1 cellular context compared by ENCODE assay signal in the genomic region with DNA sequence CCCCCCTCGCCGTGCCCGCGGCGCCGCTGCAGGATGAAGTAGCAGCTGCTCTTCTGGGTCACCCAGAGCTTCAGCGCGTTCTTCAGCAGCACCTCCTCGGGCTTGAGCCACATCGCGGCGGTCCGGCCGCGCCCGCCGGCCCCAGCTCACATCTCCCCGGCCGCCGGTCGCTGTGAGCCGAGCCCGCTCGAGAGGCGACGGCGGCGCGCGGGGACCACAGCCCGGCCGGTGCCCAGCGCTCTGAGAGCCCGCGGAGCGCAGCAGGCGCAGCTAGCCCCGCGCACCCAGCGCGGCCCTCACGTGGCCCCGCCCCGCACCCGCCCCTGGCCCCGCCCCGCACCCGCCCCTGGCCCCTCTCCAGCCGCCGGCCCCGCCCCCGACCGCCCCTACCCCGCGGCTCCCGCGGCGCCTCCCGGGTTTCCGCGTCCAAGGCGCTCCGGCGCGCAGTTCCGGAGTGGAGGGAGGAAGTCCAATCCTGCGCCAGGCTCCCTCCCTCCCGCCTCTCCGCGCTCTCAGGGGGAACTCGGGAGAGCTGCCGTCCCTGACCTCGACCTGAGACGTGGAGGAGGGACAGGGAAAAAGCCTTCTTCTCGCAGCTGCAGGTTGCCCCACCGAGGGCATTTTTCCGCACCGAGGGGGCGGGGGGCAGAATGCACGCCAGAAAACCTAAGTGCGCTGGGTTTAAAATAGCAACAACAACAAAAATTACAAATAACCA.
A peak's percentile ranks its signal among the peaks of the same experiment; 100 is the strongest.
TF ChIP-seq lines count a peak whose summit lies in the region.

A gene (minus strand): TSS at position 242 of the 718 bp plus-strand sequence. CDS start 129 bp downstream, at position 113.

TF ChIP-seq in HepG2, 621 proteins besides CTCF, POLR2A, EP300 and RAD21 (continued from another document and continues in another):
- TF ChIP-seq, protein P1, sequence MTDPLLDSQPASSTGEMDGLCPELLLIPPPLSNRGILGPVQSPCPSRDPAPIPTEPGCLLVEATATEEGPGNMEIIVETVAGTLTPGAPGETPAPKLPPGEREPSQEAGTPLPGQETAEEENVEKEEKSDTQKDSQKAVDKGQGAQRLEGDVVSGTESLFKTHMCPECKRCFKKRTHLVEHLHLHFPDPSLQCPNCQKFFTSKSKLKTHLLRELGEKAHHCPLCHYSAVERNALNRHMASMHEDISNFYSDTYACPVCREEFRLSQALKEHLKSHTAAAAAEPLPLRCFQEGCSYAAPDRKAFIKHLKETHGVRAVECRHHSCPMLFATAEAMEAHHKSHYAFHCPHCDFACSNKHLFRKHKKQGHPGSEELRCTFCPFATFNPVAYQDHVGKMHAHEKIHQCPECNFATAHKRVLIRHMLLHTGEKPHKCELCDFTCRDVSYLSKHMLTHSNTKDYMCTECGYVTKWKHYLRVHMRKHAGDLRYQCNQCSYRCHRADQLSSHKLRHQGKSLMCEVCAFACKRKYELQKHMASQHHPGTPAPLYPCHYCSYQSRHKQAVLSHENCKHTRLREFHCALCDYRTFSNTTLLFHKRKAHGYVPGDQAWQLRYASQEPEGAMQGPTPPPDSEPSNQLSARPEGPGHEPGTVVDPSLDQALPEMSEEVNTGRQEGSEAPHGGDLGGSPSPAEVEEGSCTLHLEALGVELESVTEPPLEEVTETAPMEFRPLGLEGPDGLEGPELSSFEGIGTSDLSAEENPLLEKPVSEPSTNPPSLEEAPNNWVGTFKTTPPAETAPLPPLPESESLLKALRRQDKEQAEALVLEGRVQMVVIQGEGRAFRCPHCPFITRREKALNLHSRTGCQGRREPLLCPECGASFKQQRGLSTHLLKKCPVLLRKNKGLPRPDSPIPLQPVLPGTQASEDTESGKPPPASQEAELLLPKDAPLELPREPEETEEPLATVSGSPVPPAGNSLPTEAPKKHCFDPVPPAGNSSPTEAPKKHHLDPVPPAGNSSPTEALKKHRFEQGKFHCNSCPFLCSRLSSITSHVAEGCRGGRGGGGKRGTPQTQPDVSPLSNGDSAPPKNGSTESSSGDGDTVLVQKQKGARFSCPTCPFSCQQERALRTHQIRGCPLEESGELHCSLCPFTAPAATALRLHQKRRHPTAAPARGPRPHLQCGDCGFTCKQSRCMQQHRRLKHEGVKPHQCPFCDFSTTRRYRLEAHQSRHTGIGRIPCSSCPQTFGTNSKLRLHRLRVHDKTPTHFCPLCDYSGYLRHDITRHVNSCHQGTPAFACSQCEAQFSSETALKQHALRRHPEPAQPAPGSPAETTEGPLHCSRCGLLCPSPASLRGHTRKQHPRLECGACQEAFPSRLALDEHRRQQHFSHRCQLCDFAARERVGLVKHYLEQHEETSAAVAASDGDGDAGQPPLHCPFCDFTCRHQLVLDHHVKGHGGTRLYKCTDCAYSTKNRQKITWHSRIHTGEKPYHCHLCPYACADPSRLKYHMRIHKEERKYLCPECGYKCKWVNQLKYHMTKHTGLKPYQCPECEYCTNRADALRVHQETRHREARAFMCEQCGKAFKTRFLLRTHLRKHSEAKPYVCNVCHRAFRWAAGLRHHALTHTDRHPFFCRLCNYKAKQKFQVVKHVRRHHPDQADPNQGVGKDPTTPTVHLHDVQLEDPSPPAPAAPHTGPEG (CRISPR knock-in tag; IDR thresholded peaks at IDR 0.05), result no peak
- TF ChIP-seq, protein P2, sequence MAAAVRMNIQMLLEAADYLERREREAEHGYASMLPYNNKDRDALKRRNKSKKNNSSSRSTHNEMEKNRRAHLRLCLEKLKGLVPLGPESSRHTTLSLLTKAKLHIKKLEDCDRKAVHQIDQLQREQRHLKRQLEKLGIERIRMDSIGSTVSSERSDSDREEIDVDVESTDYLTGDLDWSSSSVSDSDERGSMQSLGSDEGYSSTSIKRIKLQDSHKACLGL (CRISPR knock-in tag; IDR thresholded peaks at IDR 0.05), result no peak
- TF ChIP-seq, protein P3, sequence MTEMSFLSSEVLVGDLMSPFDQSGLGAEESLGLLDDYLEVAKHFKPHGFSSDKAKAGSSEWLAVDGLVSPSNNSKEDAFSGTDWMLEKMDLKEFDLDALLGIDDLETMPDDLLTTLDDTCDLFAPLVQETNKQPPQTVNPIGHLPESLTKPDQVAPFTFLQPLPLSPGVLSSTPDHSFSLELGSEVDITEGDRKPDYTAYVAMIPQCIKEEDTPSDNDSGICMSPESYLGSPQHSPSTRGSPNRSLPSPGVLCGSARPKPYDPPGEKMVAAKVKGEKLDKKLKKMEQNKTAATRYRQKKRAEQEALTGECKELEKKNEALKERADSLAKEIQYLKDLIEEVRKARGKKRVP (CRISPR knock-in tag; IDR thresholded peaks at IDR 0.05), result 0 out of 4 replicates have a peak, but pooled peaks of 1 of the 2 experiments have one; percentile 48
- TF ChIP-seq, protein P4, sequence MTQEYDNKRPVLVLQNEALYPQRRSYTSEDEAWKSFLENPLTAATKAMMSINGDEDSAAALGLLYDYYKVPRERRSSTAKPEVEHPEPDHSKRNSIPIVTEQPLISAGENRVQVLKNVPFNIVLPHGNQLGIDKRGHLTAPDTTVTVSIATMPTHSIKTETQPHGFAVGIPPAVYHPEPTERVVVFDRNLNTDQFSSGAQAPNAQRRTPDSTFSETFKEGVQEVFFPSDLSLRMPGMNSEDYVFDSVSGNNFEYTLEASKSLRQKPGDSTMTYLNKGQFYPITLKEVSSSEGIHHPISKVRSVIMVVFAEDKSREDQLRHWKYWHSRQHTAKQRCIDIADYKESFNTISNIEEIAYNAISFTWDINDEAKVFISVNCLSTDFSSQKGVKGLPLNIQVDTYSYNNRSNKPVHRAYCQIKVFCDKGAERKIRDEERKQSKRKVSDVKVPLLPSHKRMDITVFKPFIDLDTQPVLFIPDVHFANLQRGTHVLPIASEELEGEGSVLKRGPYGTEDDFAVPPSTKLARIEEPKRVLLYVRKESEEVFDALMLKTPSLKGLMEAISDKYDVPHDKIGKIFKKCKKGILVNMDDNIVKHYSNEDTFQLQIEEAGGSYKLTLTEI (CRISPR knock-in tag; conservative IDR thresholded peaks at IDR 0.05), result no peak
- TF ChIP-seq DNMT1 (CRISPR knock-in tag; IDR thresholded peaks at IDR 0.05), result no peak
- TF ChIP-seq NR2C2 (CRISPR knock-in tag; IDR thresholded peaks at IDR 0.05; ENCODE audit: borderline replicate concordance), result peak; percentile 30; the same call in 1 of the 2 replicates
- no peak for TF ChIP-seq KDM5A (IDR thresholded peaks at IDR 0.05; ENCODE audit: borderline replicate concordance, low read length)
- TF ChIP-seq SP4 (CRISPR knock-in tag; IDR thresholded peaks at IDR 0.05), result peak; percentile 26
- no peak for TF ChIP-seq ZNF546 (CRISPR knock-in tag; conservative IDR thresholded peaks at IDR 0.05)
- no peak for TF ChIP-seq ZBTB38 (CRISPR knock-in tag; IDR thresholded peaks at IDR 0.05)
- TF ChIP-seq KLF6 (CRISPR knock-in tag; IDR thresholded peaks at IDR 0.05), result no peak
- no peak for TF ChIP-seq ZNF883 (CRISPR knock-in tag; IDR thresholded peaks at IDR 0.05; ENCODE audit: not compliant biosample characterization)
- 0 out of 2 replicates have a peak, but pooled peaks have one; percentile 23 for TF ChIP-seq CHCHD3 (CRISPR knock-in tag; IDR thresholded peaks at IDR 0.05)
- peak; percentile 69; the same call in 1 of the 2 replicates for TF ChIP-seq TSC22D2 (CRISPR knock-in tag; IDR thresholded peaks at IDR 0.05; ENCODE audit: borderline replicate concordance)
- no peak for TF ChIP-seq SOX6 (IDR thresholded peaks at IDR 0.05)
- TF ChIP-seq SOX6 (CRISPR knock-in tag; IDR thresholded peaks at IDR 0.05), result peak; percentile 36; the same call in 1 of the 2 replicates
- TF ChIP-seq HOXA9 (CRISPR knock-in tag; IDR thresholded peaks at IDR 0.05; ENCODE audit: borderline replicate concordance), result no peak; the same call in 1 of the 2 replicates
- TF ChIP-seq KAT2B (IDR thresholded peaks at IDR 0.05; ENCODE audit: borderline replicate concordance, low read depth, low read length), result no peak
- no peak for TF ChIP-seq CENPT (CRISPR knock-in tag; IDR thresholded peaks at IDR 0.05; ENCODE audit: low read depth)
- TF ChIP-seq IRF2 (CRISPR knock-in tag; IDR thresholded peaks at IDR 0.05), result no peak; the same call in 1 of the 2 replicates
- TF ChIP-seq ZNF296 (CRISPR knock-in tag; conservative IDR thresholded peaks at IDR 0.05), result no peak
- TF ChIP-seq ZNF251 (CRISPR knock-in tag; IDR thresholded peaks at IDR 0.05), result no peak
- peak; percentile 68; the same call in 1 of the 2 replicates for TF ChIP-seq SSRP1 (CRISPR knock-in tag; IDR thresholded peaks at IDR 0.05)
- TF ChIP-seq ZNF781 (CRISPR knock-in tag; IDR thresholded peaks at IDR 0.05; ENCODE audit: borderline replicate concordance, not compliant biosample characterization), result no peak
- 0 out of 2 replicates have a peak, but pooled peaks have one; percentile 52 for TF ChIP-seq TOPORS (CRISPR knock-in tag; IDR thresholded peaks at IDR 0.05)
- TF ChIP-seq ZNF431 (CRISPR knock-in tag; IDR thresholded peaks at IDR 0.05; ENCODE audit: borderline replicate concordance, low read depth), result peak; percentile 75
- TF ChIP-seq, protein P5, sequence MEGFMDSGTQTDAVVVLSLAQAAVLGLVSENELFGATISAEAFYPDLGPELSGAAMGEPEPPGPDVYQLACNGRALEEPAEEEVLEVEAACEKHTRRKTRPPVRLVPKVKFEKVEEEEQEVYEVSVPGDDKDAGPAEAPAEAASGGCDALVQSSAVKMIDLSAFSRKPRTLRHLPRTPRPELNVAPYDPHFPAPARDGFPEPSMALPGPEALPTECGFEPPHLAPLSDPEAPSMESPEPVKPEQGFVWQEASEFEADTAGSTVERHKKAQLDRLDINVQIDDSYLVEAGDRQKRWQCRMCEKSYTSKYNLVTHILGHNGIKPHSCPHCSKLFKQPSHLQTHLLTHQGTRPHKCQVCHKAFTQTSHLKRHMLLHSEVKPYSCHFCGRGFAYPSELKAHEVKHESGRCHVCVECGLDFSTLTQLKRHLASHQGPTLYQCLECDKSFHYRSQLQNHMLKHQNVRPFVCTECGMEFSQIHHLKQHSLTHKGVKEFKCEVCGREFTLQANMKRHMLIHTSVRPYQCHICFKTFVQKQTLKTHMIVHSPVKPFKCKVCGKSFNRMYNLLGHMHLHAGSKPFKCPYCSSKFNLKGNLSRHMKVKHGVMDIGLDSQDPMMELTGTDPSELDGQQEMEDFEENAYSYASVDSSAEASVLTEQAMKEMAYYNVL (CRISPR knock-in tag; IDR thresholded peaks at IDR 0.05; ENCODE audit: borderline replicate concordance), result peak; percentile 47; the same call in 1 of the 2 replicates
- 0 out of 2 replicates have a peak, but pooled peaks have one; percentile 15 for TF ChIP-seq EEA1 (CRISPR knock-in tag; IDR thresholded peaks at IDR 0.05; ENCODE audit: borderline replicate concordance)
- TF ChIP-seq, protein P6, sequence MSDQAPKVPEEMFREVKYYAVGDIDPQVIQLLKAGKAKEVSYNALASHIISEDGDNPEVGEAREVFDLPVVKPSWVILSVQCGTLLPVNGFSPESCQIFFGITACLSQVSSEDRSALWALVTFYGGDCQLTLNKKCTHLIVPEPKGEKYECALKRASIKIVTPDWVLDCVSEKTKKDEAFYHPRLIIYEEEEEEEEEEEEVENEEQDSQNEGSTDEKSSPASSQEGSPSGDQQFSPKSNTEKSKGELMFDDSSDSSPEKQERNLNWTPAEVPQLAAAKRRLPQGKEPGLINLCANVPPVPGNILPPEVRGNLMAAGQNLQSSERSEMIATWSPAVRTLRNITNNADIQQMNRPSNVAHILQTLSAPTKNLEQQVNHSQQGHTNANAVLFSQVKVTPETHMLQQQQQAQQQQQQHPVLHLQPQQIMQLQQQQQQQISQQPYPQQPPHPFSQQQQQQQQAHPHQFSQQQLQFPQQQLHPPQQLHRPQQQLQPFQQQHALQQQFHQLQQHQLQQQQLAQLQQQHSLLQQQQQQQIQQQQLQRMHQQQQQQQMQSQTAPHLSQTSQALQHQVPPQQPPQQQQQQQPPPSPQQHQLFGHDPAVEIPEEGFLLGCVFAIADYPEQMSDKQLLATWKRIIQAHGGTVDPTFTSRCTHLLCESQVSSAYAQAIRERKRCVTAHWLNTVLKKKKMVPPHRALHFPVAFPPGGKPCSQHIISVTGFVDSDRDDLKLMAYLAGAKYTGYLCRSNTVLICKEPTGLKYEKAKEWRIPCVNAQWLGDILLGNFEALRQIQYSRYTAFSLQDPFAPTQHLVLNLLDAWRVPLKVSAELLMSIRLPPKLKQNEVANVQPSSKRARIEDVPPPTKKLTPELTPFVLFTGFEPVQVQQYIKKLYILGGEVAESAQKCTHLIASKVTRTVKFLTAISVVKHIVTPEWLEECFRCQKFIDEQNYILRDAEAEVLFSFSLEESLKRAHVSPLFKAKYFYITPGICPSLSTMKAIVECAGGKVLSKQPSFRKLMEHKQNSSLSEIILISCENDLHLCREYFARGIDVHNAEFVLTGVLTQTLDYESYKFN (CRISPR knock-in tag; conservative IDR thresholded peaks at IDR 0.05), result peak; percentile 59; the same call in 1 of the 2 replicates
- peak; percentile 88 for TF ChIP-seq RBFOX2 (IDR thresholded peaks at IDR 0.05; ENCODE audit: low read depth, low read length)
- TF ChIP-seq ZSCAN22 (CRISPR knock-in tag; IDR thresholded peaks at IDR 0.05), result no peak
- TF ChIP-seq ZNF703 (CRISPR knock-in tag; IDR thresholded peaks at IDR 0.05; ENCODE audit: borderline replicate concordance), result no peak
- TF ChIP-seq NR2F2 (IDR thresholded peaks at IDR 0.05; ENCODE audit: borderline replicate concordance, low read depth), result peak; percentile 43; the same call in 1 of the 2 replicates
- no peak; the same call in 1 of the 2 replicates for TF ChIP-seq ZNF678 (CRISPR knock-in tag; IDR thresholded peaks at IDR 0.05)
- TF ChIP-seq TCF12 (IDR thresholded peaks at IDR 0.05), result no peak
- no peak for TF ChIP-seq TCF12 (CRISPR knock-in tag; IDR thresholded peaks at IDR 0.05)
- TF ChIP-seq RORA (CRISPR knock-in tag; IDR thresholded peaks at IDR 0.05), result no peak
- no peak; the same call in 1 of the 2 replicates for TF ChIP-seq ZNF543 (CRISPR knock-in tag; IDR thresholded peaks at IDR 0.05)
- TF ChIP-seq ZNF768 (CRISPR knock-in tag; IDR thresholded peaks at IDR 0.05), result peak; percentile 40
- no peak for TF ChIP-seq ZNF136 (CRISPR knock-in tag; IDR thresholded peaks at IDR 0.05; ENCODE audit: low read depth)
- peak; percentile 5; the same call in 1 of the 2 replicates for TF ChIP-seq ZNF274 (CRISPR knock-in tag; IDR thresholded peaks at IDR 0.05)
- TF ChIP-seq, protein P7, sequence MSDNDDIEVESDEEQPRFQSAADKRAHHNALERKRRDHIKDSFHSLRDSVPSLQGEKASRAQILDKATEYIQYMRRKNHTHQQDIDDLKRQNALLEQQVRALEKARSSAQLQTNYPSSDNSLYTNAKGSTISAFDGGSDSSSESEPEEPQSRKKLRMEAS (IDR thresholded peaks at IDR 0.05), result peak; percentile 63; the same call in 1 of the 2 replicates
- no peak for TF ChIP-seq ZNF644 (CRISPR knock-in tag; IDR thresholded peaks at IDR 0.05; ENCODE audit: low read depth)
- TF ChIP-seq SOX5 (CRISPR knock-in tag; IDR thresholded peaks at IDR 0.05; ENCODE audit: borderline replicate concordance), result peak; percentile 52; the same call in 1 of the 2 replicates
- TF ChIP-seq, protein P8, sequence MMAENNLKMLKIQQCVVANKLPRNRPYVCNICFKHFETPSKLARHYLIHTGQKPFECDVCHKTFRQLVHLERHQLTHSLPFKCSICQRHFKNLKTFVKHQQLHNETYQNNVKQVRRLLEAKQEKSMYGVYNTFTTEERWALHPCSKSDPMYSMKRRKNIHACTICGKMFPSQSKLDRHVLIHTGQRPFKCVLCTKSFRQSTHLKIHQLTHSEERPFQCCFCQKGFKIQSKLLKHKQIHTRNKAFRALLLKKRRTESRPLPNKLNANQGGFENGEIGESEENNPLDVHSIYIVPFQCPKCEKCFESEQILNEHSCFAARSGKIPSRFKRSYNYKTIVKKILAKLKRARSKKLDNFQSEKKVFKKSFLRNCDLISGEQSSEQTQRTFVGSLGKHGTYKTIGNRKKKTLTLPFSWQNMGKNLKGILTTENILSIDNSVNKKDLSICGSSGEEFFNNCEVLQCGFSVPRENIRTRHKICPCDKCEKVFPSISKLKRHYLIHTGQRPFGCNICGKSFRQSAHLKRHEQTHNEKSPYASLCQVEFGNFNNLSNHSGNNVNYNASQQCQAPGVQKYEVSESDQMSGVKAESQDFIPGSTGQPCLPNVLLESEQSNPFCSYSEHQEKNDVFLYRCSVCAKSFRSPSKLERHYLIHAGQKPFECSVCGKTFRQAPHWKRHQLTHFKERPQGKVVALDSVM (CRISPR knock-in tag; IDR thresholded peaks at IDR 0.05), result no peak
- TF ChIP-seq MZF1 (CRISPR knock-in tag; IDR thresholded peaks at IDR 0.05; ENCODE audit: borderline replicate concordance), result no peak
